In genomic region chr3:121431717-121432517, GRCh38 we compare ENCODE assay signal across 9 cellular contexts.
DNase-seq lines count a peak whose midpoint lies in the region; ATAC-seq and TF ChIP-seq lines count a peak whose summit lies in the region.
"Had no signal": no experiment of that assay in that cellular context is flagged by ENCODE, and none has a peak within 500 bp of the region (broad histone marks: within the 10 kb centered on the region; RNA-seq: fewer than 3 reads in every experiment).

No MANE protein-coding gene starts in this region.

- H3K4me3 ChIP-seq in epithelial cell of esophagus (ENCODE audit: low read length), result no peak overlapping the region
- peak overlapping the region; percentile 42 for H3K4me3 ChIP-seq in psoas muscle
- no peak overlapping the region for H3K4me3 ChIP-seq in MG63
- H3K4me3 ChIP-seq: SK-N-MC had no signal

- no peaks in the 10 kb centered on the region for H3K4me1 ChIP-seq in psoas muscle

- intact Hi-C loops in psoas muscle (cut with DNase I), result no loop called here

- H3K27me3 ChIP-seq in psoas muscle (ENCODE audit: insufficient read depth in 3 of 3, low read length in 2 of 3), result no peaks in the 10 kb centered on the region
- no peaks in the 10 kb centered on the region for H3K27me3 ChIP-seq in MG63

- no peaks in the 10 kb centered on the region for H3K9me3 ChIP-seq in psoas muscle
- no peaks in the 10 kb centered on the region for H3K9me3 ChIP-seq in MG63

- H3K36me3 ChIP-seq in psoas muscle (ENCODE audit: insufficient read depth in 1 of 2, low read depth in 1 of 2) (no peaks in the 10 kb centered on the region), MG63 (peaks cover 60% of the 10 kb centered on the region)

- DNase-seq in COLO829 (ENCODE audit: low spot score) (peak; percentile 69), epithelial cell of esophagus (ENCODE audit: low read depth) (peak; percentile 13), psoas muscle (no peak), islet precursor cell (no peak), MG63 (no peak)
- peak; percentile 48 to 51 for DNase-seq in activated CD4-positive, alpha-beta T cell treated with anti-CD3 and anti-CD28 coated beads for 4 hours

- no peak for TF ChIP-seq CTCF in epithelial cell of esophagus (IDR thresholded peaks at IDR 0.05; ENCODE audit: insufficient read depth, low read depth, low read length, missing control alignments)
- TF ChIP-seq CTCF in psoas muscle (IDR thresholded peaks at IDR 0.05), result no peak

- WGBS in psoas muscle, 3 donors, result 27 to 46% (median 32%) methylated on average over 5 of the region's 5 CpGs

- ATAC-seq in GM19438 (IDR thresholded peaks at IDR 0.05; ENCODE audit: low read depth, unreplicated experiment) (peak; percentile 94), HG03520 (IDR thresholded peaks at IDR 0.05; ENCODE audit: unreplicated experiment) (peak; percentile 82), psoas muscle (no peak)

- no peak overlapping the region for H3K27ac ChIP-seq in psoas muscle
- H3K27ac ChIP-seq: SK-N-MC had no signal

Comparison
In these comparisons a context has a peak if more than half of its experiments do, and no peak if none do; other contexts are left out.
1. DNase-seq: peak in COLO829 (single experiment), activated CD4-positive, alpha-beta T cell treated with anti-CD3 and anti-CD28 coated beads for 4 hours (2 of 2) and epithelial cell of esophagus (single experiment); none in psoas muscle (0 of 2), islet precursor cell (single experiment) and MG63 (single experiment).
2. ATAC-seq: peak in GM19438 (single experiment) and HG03520 (single experiment); none in psoas muscle (0 of 4).